In genomic region chr11:103024086-103024485, GRCh38 we compare ENCODE assay signal across 17 cellular contexts.
"Had no signal": no experiment of that assay in that cellular context is flagged by ENCODE, and none has a peak within 500 bp of the region (broad histone marks: within the 10 kb centered on the region; RNA-seq: fewer than 3 reads in every experiment).

No MANE protein-coding gene starts in this region.

- H3K4me1 Mint-ChIP-seq: nephron had no signal

- H3K27ac ChIP-seq: cardiac muscle cell, dorsolateral prefrontal cortex, foreskin keratinocyte, hepatocyte, tibial nerve had no signal

- ATAC-seq: activated naive CD4-positive, alpha-beta T cell treated with anti-CD3 and anti-CD28 coated beads, Interleukin-2, amount 50 U/mL, for 72 hours; foreskin keratinocyte had no signal

- H3K27me3 ChIP-seq: cardiac muscle cell, dorsolateral prefrontal cortex, foreskin keratinocyte, hepatocyte, tibial nerve had no signal

- H2AFZ ChIP-seq: hepatocyte had no signal

- H3K4me3 ChIP-seq: cardiac muscle cell, dorsolateral prefrontal cortex, hepatocyte, lung, tibial nerve had no signal

- H3K4me3 Mint-ChIP-seq: activated CD4-positive, alpha-beta T cell treated with anti-CD3 and anti-CD28 coated beads, Interleukin-2, amount 10 ng/mL, durations not matched to agents 7 days and 5 days; nephron; stimulated activated naive CD8-positive, alpha-beta T cell treated with anti-CD3 and anti-CD28 coated beads, Interleukin-15, Interleukin-2, amounts not matched to agents 100 ng/mL and 50 ng/mL, for 24 hours; T-helper 1 cell treated with Interleukin-12 subunit alpha and Interleukin-12 subunit beta and Interleukin-4 antibody, amounts not matched to agents 30 μg/mL and 1 μg/mL, for 36 hours had no signal

- H3K4me2 ChIP-seq: hepatocyte had no signal

- H3K9me3 Mint-ChIP-seq: activated CD4-positive, alpha-beta T cell treated with anti-CD3 and anti-CD28 coated beads, Interleukin-2, amount 10 ng/mL, durations not matched to agents 7 days and 5 days; activated naive CD4-positive, alpha-beta T cell treated with anti-CD3 and anti-CD28 coated beads, Interleukin-2, amount 50 U/mL, for 72 hours had no signal

- DNase-seq: activated CD4-positive, alpha-beta T cell treated with anti-CD3 and anti-CD28 coated beads, Interleukin-2, amount 10 ng/mL, durations not matched to agents 7 days and 5 days; activated CD8-positive, alpha-beta memory T cell treated with anti-CD3 and anti-CD28 coated beads, Interleukin-2, amount 50 U/mL, for 4 hours; activated gamma-delta T cell; activated T-cell treated with anti-CD3 and anti-CD28 coated beads, Interleukin-2, amount 50 U/mL, for 48 hours; amniotic stem cell; dorsolateral prefrontal cortex; foreskin keratinocyte; midbrain; retina had no signal

- H3K36me3 ChIP-seq: cardiac muscle cell, tibial nerve had no signal

- H3K27ac Mint-ChIP-seq: activated CD4-positive, alpha-beta T cell treated with anti-CD3 and anti-CD28 coated beads, Interleukin-2, amount 10 ng/mL, durations not matched to agents 7 days and 5 days; activated naive CD4-positive, alpha-beta T cell treated with anti-CD3 and anti-CD28 coated beads, Interleukin-2, amount 50 U/mL, for 72 hours; nephron; stimulated activated naive CD8-positive, alpha-beta T cell treated with anti-CD3 and anti-CD28 coated beads, Interleukin-15, Interleukin-2, amounts not matched to agents 100 ng/mL and 50 ng/mL, for 24 hours; T-helper 1 cell treated with Interleukin-12 subunit alpha and Interleukin-12 subunit beta and Interleukin-4 antibody, amounts not matched to agents 30 μg/mL and 1 μg/mL, for 36 hours had no signal

- H3K79me2 ChIP-seq: hepatocyte had no signal

- H3K4me1 ChIP-seq: foreskin keratinocyte, tibial nerve had no signal
